In the genomic region with DNA sequence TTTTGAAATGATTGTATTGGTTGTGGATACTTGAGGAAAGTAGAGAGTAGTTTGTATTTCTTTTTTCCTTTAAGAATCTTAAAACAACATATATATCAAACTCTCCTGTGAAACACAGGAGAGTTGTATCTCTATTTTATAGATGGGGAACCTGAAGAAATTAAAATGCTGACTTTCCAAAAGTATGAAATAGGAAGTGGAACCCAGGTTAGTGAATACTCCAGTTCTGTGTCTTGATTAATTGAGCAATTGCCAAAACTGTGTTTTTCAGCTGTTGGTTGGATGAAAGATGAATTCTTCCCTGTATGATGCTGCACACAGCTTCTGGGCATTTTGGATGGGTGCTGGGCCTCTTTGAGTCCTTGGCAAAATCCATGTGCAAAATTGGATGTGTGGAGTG, we compare ENCODE assay signal across 18 cellular contexts.
"Had no signal": no experiment of that assay in that cellular context is flagged by ENCODE, and none has a peak within 500 bp of the region (broad histone marks: within the 10 kb centered on the region; RNA-seq: fewer than 3 reads in every experiment).

No MANE protein-coding gene starts in this region.

- H3K36me3 ChIP-seq: esophagus squamous epithelium, pancreas, thyroid gland had no signal

- H3K9me3 ChIP-seq: esophagus squamous epithelium, pancreas, thyroid gland had no signal

- H3K9me3 Mint-ChIP-seq: WTC11 had no signal

- H3K4me3 ChIP-seq: esophagus squamous epithelium, pancreas, thyroid gland had no signal

- H3K27ac ChIP-seq: esophagus squamous epithelium, pancreas, thyroid gland had no signal

- H3K27me3 ChIP-seq: esophagus squamous epithelium, pancreas, thyroid gland had no signal

- ATAC-seq: left lobe of liver, pancreas, WTC11 had no signal

- FAIRE-seq: keratinocyte, pancreas, TTC549, urothelium cell line had no signal

- H3K27ac Mint-ChIP-seq: brain had no signal

- DNase-seq: activated CD4-positive, alpha-beta T cell treated with anti-CD3 and anti-CD28 coated beads for 48 hours; activated CD8-positive, alpha-beta memory T cell treated with anti-CD3 and anti-CD28 coated beads for 24 hours; activated effector memory CD4-positive, alpha-beta T cell treated with Interleukin-2 at 50 U/mL for 16 hours; central memory CD4-positive, alpha-beta T cell; cortex of kidney; effector CD4-positive, alpha-beta T cell; esophagus squamous epithelium; hippocampal formation; naive B cell; pancreas; stimulated activated CD4-positive, alpha-beta T cell treated with anti-CD3 and anti-CD28 coated beads, Interleukin-1b, Interleukin-23, amount 100 ng/mL, for 48 hours; thyroid gland had no signal

- H3K27me3 Mint-ChIP-seq: brain, naive B cell had no signal

- H3K36me3 Mint-ChIP-seq: naive B cell, WTC11 had no signal

- H3K4me3 Mint-ChIP-seq: brain, WTC11 had no signal
